In the genomic region with DNA sequence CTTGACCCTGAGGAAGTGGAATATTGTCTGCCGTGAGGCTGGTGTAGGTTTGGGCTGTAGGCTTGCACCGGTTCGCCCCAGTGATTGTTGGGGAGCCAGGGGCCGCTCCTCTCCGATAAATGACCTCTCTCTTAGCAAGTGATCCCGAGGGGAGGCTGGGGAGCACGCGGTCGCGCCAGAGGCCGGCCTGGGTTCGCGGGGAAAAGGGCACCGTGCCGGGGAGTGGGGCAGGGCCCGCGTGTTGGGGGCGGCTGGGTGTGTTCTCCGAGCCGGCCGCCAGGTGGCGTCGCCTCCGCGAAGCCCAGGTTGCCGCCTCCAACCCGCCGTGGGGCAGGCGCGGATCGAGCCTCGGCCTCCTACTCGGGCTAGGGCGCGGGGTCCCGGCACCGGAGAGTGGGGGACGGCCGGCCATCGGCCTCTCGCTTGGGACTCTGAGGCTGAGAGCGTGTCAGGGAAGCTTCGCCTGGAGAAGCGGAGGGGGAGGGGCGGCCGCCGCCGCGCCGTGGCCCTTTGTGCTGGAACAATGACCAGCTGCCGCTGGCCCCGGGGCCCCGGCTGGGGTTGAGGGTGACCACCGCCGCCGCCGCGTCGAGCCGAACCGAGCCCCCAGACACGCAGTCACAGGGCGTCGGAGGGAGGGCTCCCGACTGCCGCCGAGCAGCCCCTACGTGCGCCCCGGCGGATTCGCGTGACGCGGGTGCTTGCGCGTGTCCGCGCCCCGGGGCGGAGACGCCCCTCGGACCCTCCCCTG, we compare ENCODE assay signal across 8 cellular contexts. TPM values are rescaled to one million over a fixed set of nuclear protein-coding genes. Genes with fewer than 3 reads are reported as not detected.
DNase-seq lines count a peak whose midpoint lies in the region; ATAC-seq and TF ChIP-seq lines count a peak whose summit lies in the region.

No MANE protein-coding gene starts in this region.

- H3K27me3 ChIP-seq in HUES64 (ENCODE audit: insufficient read depth, low read length) (no peaks in the 10 kb centered on the region), SK-N-SH (ENCODE audit: insufficient read depth) (no peaks in the 10 kb centered on the region), cardiac muscle cell (no peaks in the 10 kb centered on the region), parathyroid adenoma (ENCODE audit: control insufficient read depth, insufficient read depth, low read length) (no peaks in the 10 kb centered on the region), transverse colon (no peaks in the 10 kb centered on the region)

- TF ChIP-seq EP300 in SK-N-SH (IDR thresholded peaks at IDR 0.05; ENCODE audit: borderline replicate concordance in 1 of 2, low read depth in 1 of 2, low read length in 1 of 2) (no peak; a peak in 1 of 4 replicates), transverse colon (IDR thresholded peaks at IDR 0.05; ENCODE audit: low read depth) (no peak)

- peaks cover 58% of the 10 kb centered on the region for H3K79me2 ChIP-seq in SK-N-SH (ENCODE audit: insufficient read depth)
- peaks cover 3% of the 10 kb centered on the region for H3K79me2 ChIP-seq in parathyroid adenoma

- H3K27ac ChIP-seq in HUES64 (ENCODE audit: low read depth, low read length): peak overlapping the region; percentile 90
- peak overlapping the region; percentile 98 to 99 for H3K27ac ChIP-seq in SK-N-SH (ENCODE audit: low read depth in 2 of 2, low read length in 1 of 2)
- peak overlapping the region; percentile 99 for H3K27ac ChIP-seq in cardiac muscle cell
- peak overlapping the region; percentile 94 for H3K27ac ChIP-seq in parathyroid adenoma
- H3K27ac ChIP-seq in transverse colon: peak overlapping the region; percentile 94 to 98 (median 97)

- no peaks in the 10 kb centered on the region for H3K9me2 ChIP-seq in SK-N-SH

- H3K9me3 ChIP-seq in HUES64 (ENCODE audit: insufficient read depth, low read depth, low read length): no peaks in the 10 kb centered on the region
- no peaks in the 10 kb centered on the region for H3K9me3 ChIP-seq in SK-N-SH
- H3K9me3 ChIP-seq in cardiac muscle cell (ENCODE audit: low read depth): no peaks in the 10 kb centered on the region
- no peaks in the 10 kb centered on the region for H3K9me3 ChIP-seq in parathyroid adenoma (ENCODE audit: control insufficient read depth, low read length)
- H3K9me3 ChIP-seq in transverse colon: no peaks in the 10 kb centered on the region

- H3K4me3 ChIP-seq in HUES64 (ENCODE audit: low read length) (peak overlapping the region; percentile 86), SK-N-SH (ENCODE audit: low read depth in 2 of 2, low read length in 1 of 2) (peak overlapping the region; percentile 66 to 90), cardiac muscle cell (peak overlapping the region; percentile 73), parathyroid adenoma (ENCODE audit: low read depth, low read length) (peak overlapping the region; percentile 95), transverse colon (peak overlapping the region; percentile 46 to 77 (median 67))

- POLR2A ChIA-PET in SK-N-SH (lab: Yijun Ruan, JAX): interaction anchor here (0.8 to 2.2 kb wide), 6 partner anchors 9 to 42 kb away, joined by 3 to 8 read pairs (median 4); a partner anchor contains a TSS

- CTCF ChIA-PET in SK-N-SH (lab: Yijun Ruan, JAX): interaction anchor here (0.7 to 24.5 kb wide), 19 partner anchors 10 to 147 kb away, joined by 3 to 443 read pairs (median 3); a partner anchor contains a TSS

- intact Hi-C loops in transverse colon (cut with DNase I; ENCODE audit: low total_unique reads): no loop called here

- peak; percentile 52 for TF ChIP-seq RAD21 in SK-N-SH (IDR thresholded peaks at IDR 0.05; ENCODE audit: low read length)

- TF ChIP-seq CTCF in SK-N-SH (IDR thresholded peaks at IDR 0.05) (peak; percentile 77), cardiac muscle cell (IDR thresholded peaks at IDR 0.05; ENCODE audit: low read depth, low read length) (peak; percentile 78), parathyroid adenoma (IDR thresholded peaks at IDR 0.05) (peak; percentile 96), transverse colon (IDR thresholded peaks at IDR 0.05) (peak; percentile 96 to 99 (median 98))

- peaks cover 26% of the 10 kb centered on the region for H3K36me3 ChIP-seq in HUES64 (ENCODE audit: insufficient read depth, low read length)
- peaks cover 23 to 28% of the 10 kb centered on the region in 2 experiments for H3K36me3 ChIP-seq in SK-N-SH (replicated peaks in 1 of 2; ENCODE audit: control insufficient read depth in 1 of 2, insufficient read depth in 2 of 2, low read length in 1 of 2)
- H3K36me3 ChIP-seq in cardiac muscle cell: peaks cover 12% of the 10 kb centered on the region
- H3K36me3 ChIP-seq in parathyroid adenoma (ENCODE audit: control insufficient read depth, insufficient read depth, low read length): no peaks in the 10 kb centered on the region
- H3K36me3 ChIP-seq in transverse colon: peaks cover 0 to 8% (median 0%) of the 10 kb centered on the region in 4 donors

- H3K4me3 Mint-ChIP-seq in activated naive CD8-positive, alpha-beta T cell treated with anti-CD3 and anti-CD28 coated beads for 36 hours: peak overlapping the region; percentile 82

- H3K4me2 ChIP-seq in SK-N-SH (peak overlapping the region; percentile 97), parathyroid adenoma (ENCODE audit: low read length) (peak overlapping the region; percentile 98)

- no peaks in the 10 kb centered on the region for H3K27me3 Mint-ChIP-seq in activated naive CD8-positive, alpha-beta T cell treated with anti-CD3 and anti-CD28 coated beads for 36 hours

- peaks cover 28% of the 10 kb centered on the region for H4K20me1 ChIP-seq in SK-N-SH (ENCODE audit: insufficient read depth)

- peak; percentile 53 for ATAC-seq in GM19463 (IDR thresholded peaks at IDR 0.05; ENCODE audit: unreplicated experiment)

- H3K4me1 Mint-ChIP-seq in activated naive CD8-positive, alpha-beta T cell treated with anti-CD3 and anti-CD28 coated beads for 36 hours: peaks cover 18% of the 10 kb centered on the region

- H3K9ac ChIP-seq in HUES64 (ENCODE audit: low read depth, low read length) (peak overlapping the region; percentile 96), SK-N-SH (peak overlapping the region; percentile 99), parathyroid adenoma (peak overlapping the region; percentile 93)

- in situ Hi-C loops in transverse colon (cut with MboI; ENCODE audit: low pct_ligation_motif_present in 1 of 4, low pct_unique_long_range_greater_than_20kb in 1 of 4, low sequenced_read_pairs in 3 of 4): no loop called here

- 2% methylated on average over 83 of the region's 83 CpGs for WGBS in HUES64
- 0% methylated on average over 1 of the region's 83 CpGs for WGBS in SK-N-SH (ENCODE audit: low lambda C conversion rate)
- WGBS in transverse colon (ENCODE audit: low coverage in 1 of 2), 2 donors: 1% methylated on average over 48 of the region's 83 CpGs; no CpG with 5 or more reads in 1 of the 2 donors

- H3K36me3 Mint-ChIP-seq in activated naive CD8-positive, alpha-beta T cell treated with anti-CD3 and anti-CD28 coated beads for 36 hours: peaks cover 8% of the 10 kb centered on the region

- TF ChIP-seq POLR2A in transverse colon (IDR thresholded peaks at IDR 0.05): peak; percentile 76

- H3F3A ChIP-seq in SK-N-SH (replicated peaks; ENCODE audit: insufficient read depth): peaks cover 37% of the 10 kb centered on the region

- peak; percentile 84 for DNase-seq in D341Med (ENCODE audit: low spot score)
- peak; percentile 93 for DNase-seq in SK-N-SH
- peak; percentile 86 for DNase-seq in activated naive CD8-positive, alpha-beta T cell treated with anti-CD3 and anti-CD28 coated beads for 36 hours
- DNase-seq in cardiac muscle cell (ENCODE audit: low read depth in 1 of 2, low spot score in 1 of 2): peak; percentile 84 to 86
- peak; percentile 84 for DNase-seq in transverse colon

- H3K9me3 Mint-ChIP-seq in activated naive CD8-positive, alpha-beta T cell treated with anti-CD3 and anti-CD28 coated beads for 36 hours: no peaks in the 10 kb centered on the region

- H3K27ac Mint-ChIP-seq in activated naive CD8-positive, alpha-beta T cell treated with anti-CD3 and anti-CD28 coated beads for 36 hours: peak overlapping the region; percentile 87

- H3K4me1 ChIP-seq in HUES64 (ENCODE audit: insufficient read depth, low read length): peaks cover 21% of the 10 kb centered on the region
- peaks cover 20 to 37% of the 10 kb centered on the region in 2 experiments; a peak in 3 of 4 replicates for H3K4me1 ChIP-seq in SK-N-SH (ENCODE audit: control insufficient read depth in 1 of 2, insufficient read depth in 2 of 2, low read depth in 1 of 2, low read length in 1 of 2)
- H3K4me1 ChIP-seq in cardiac muscle cell (ENCODE audit: low read depth): peaks cover 14% of the 10 kb centered on the region
- peaks cover 22% of the 10 kb centered on the region for H3K4me1 ChIP-seq in parathyroid adenoma
- H3K4me1 ChIP-seq in transverse colon: peaks cover 14 to 49% (median 44%) of the 10 kb centered on the region in 4 donors

- H2AFZ ChIP-seq in SK-N-SH (ENCODE audit: low read depth) (0 out of 2 replicates have a peak overlapping the region, but pooled peaks have one; percentile 72), parathyroid adenoma (peak overlapping the region; percentile 93)

RNA-seq across cellular contexts. Expression of a gene that starts 0.4 kb away (rescaled TPM):
- 44.8 TPM for polyA plus RNA-seq in HUES64 (2013, experiment 1 of 2)
- 56.4 TPM for polyA plus RNA-seq in HUES64 (2013, experiment 2 of 2)
- polyA plus RNA-seq in SK-N-SH (2012; rRNA removed): 50.6 and 52.2 TPM in 2 replicates
- polyA plus RNA-seq in SK-N-SH (2012; cell fraction: cytosol; rRNA removed): 18.5 and 31.3 TPM in 2 replicates
- 105 and 145 TPM in 2 replicates for polyA plus RNA-seq in SK-N-SH (2012; cell fraction: nucleus; rRNA removed)
- 10 to 100 TPM; 10.4 to 12.1 TPM for total RNA-seq in activated naive CD8-positive, alpha-beta T cell treated with anti-CD3 and anti-CD28 coated beads for 36 hours
- total RNA-seq in cardiac muscle cell: 156 and 168 TPM in 2 replicates
- 128 and 129 TPM in 2 replicates for polyA plus RNA-seq in cardiac muscle cell
- 10 to 100 TPM; 41.8 to 86.8 (median 56.6) TPM for total RNA-seq in transverse colon

RNA-seq across cellular contexts. Expression of a gene that starts 11.8 kb away (rescaled TPM):
- polyA plus RNA-seq in HUES64 (2013, experiment 1 of 2): 24.2 TPM
- polyA plus RNA-seq in HUES64 (2013, experiment 2 of 2): 17.8 TPM
- polyA plus RNA-seq in SK-N-SH (2012; rRNA removed) (16.4 and 20.0 TPM in 2 replicates), cardiac muscle cell (6.9 and 12.3 TPM in 2 replicates)
- polyA plus RNA-seq in SK-N-SH (2012; cell fraction: cytosol; rRNA removed): 16.6 and 20.2 TPM in 2 replicates
- 15.7 and 20.7 TPM in 2 replicates for polyA plus RNA-seq in SK-N-SH (2012; cell fraction: nucleus; rRNA removed)
- 10 to 100 TPM; 40.6 to 41.9 TPM for total RNA-seq in activated naive CD8-positive, alpha-beta T cell treated with anti-CD3 and anti-CD28 coated beads for 36 hours
- total RNA-seq in cardiac muscle cell (6.1 and 7.6 TPM in 2 replicates), transverse colon (10 to 100 TPM in 1 of 4 donors, 1 to 10 TPM in 3; 1.1 to 12.7 (median 3.3) TPM)

RNA-seq across cellular contexts. Expression of a gene that starts 11.9 kb away (rescaled TPM):
- 66.9 TPM for polyA plus RNA-seq in HUES64 (2013, experiment 1 of 2)
- 66.4 TPM for polyA plus RNA-seq in HUES64 (2013, experiment 2 of 2)
- 173 and 208 TPM in 2 replicates for polyA plus RNA-seq in SK-N-SH (2012; rRNA removed)
- 100 and 140 TPM in 2 replicates for polyA plus RNA-seq in SK-N-SH (2012; cell fraction: cytosol; rRNA removed)
- polyA plus RNA-seq in SK-N-SH (2012; cell fraction: nucleus; rRNA removed): 160 and 186 TPM in 2 replicates
- total RNA-seq in activated naive CD8-positive, alpha-beta T cell treated with anti-CD3 and anti-CD28 coated beads for 36 hours: 10 to 100 TPM; 56.3 to 58.1 TPM
- total RNA-seq in cardiac muscle cell: 91.8 and 114 TPM in 2 replicates
- 128 and 131 TPM in 2 replicates for polyA plus RNA-seq in cardiac muscle cell
- 100 to 1,000 TPM in 1 of 4 donors, 10 to 100 TPM in 3; 32.5 to 104 (median 77.1) TPM for total RNA-seq in transverse colon

RNA-seq across cellular contexts. Expression of a gene that starts 29.9 kb away (rescaled TPM):
- polyA plus RNA-seq in HUES64 (2013, experiment 1 of 2): 6.6 TPM
- 10.0 TPM for polyA plus RNA-seq in HUES64 (2013, experiment 2 of 2)
- polyA plus RNA-seq in SK-N-SH (2012; rRNA removed) (15.0 and 16.2 TPM in 2 replicates), cardiac muscle cell (7.0 and 10.6 TPM in 2 replicates)
- polyA plus RNA-seq in SK-N-SH (2012; cell fraction: cytosol; rRNA removed): 6.9 and 10.2 TPM in 2 replicates
- 32.3 and 32.7 TPM in 2 replicates for polyA plus RNA-seq in SK-N-SH (2012; cell fraction: nucleus; rRNA removed)
- total RNA-seq in activated naive CD8-positive, alpha-beta T cell treated with anti-CD3 and anti-CD28 coated beads for 36 hours: 1 to 10 TPM in 1 of 2 experiments, under 1 TPM in 1; 0.89 to 1.0 TPM
- total RNA-seq in cardiac muscle cell (8.1 and 18.1 TPM in 2 replicates), transverse colon (100 to 1,000 TPM in 3 of 4 donors, 10 to 100 TPM in 1; 94.0 to 221 (median 121) TPM)

RNA-seq across cellular contexts. Expression of a gene that starts 31.8 kb away (rescaled TPM):
- polyA plus RNA-seq in HUES64 (2013, experiment 1 of 2): 0.30 TPM
- polyA plus RNA-seq in HUES64 (2013, experiment 2 of 2): 0.19 TPM
- polyA plus RNA-seq in SK-N-SH (2012; rRNA removed) (1.9 and 2.3 TPM in 2 replicates), cardiac muscle cell (2.4 and 7.7 TPM in 2 replicates)
- 0.95 and 1.5 TPM in 2 replicates for polyA plus RNA-seq in SK-N-SH (2012; cell fraction: cytosol; rRNA removed)
- polyA plus RNA-seq in SK-N-SH (2012; cell fraction: nucleus; rRNA removed): 5.4 and 6.8 TPM in 2 replicates
- under 1 TPM; 0.14 to 0.66 TPM for total RNA-seq in activated naive CD8-positive, alpha-beta T cell treated with anti-CD3 and anti-CD28 coated beads for 36 hours
- total RNA-seq in cardiac muscle cell (1.3 and 4.5 TPM in 2 replicates), transverse colon (1 to 10 TPM in 1 of 4 donors, under 1 TPM in 2, not detected in 1; 0.27 to 2.0 (median 0.64) TPM)

Comparison
In these comparisons a context has a peak if more than half of its experiments do, and no peak if none do; other contexts are left out.
1. Peak in every context shown above with its lines: DNase-seq, ATAC-seq, H3K4me3 ChIP-seq and H3K27ac ChIP-seq.